In the genomic region with DNA sequence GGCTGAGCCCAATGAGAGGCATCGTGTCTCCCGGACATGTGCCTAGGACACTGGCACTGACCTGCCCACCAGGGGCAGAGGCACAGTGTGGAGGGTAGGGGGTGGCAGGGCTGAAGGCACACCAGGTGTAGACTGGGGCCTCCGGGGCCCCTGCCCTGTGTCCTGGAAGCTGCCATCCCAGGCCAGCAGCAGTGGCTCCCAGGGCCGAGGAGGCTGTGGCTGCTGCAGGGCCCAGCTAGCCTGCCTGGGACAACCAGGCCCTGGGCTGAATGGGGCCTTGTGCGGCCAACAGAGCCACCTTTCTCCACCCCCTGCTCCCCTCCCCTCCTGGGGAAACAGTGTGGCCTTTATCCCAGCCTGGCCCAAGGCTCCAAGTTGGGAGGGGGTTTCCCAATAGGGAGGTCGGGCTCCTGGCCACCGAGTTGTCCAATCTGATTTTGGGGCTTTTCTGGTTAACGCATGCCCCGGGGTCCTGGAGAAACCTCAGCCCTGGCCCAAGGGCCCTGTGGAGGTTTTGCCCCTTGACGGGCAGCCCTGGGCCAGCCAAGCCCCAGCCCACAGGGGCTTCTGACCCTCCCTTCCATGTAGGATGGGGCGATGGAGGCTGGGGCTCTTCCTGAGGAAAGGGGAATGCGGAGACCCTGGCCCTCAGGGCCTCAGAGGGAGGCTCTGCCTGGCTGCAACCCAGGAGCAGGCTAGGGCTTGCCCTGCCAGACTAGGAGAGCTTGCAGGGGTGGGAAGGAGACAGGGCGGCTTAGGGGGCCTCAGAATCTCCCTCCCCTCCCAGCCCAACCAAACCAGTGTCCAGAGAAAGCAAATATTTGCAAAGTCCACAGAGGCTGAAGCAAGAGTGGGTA, we compare ENCODE assay signal across 9 cellular contexts. TPM values are rescaled to one million over a fixed set of nuclear protein-coding genes. Genes with fewer than 3 reads are reported as not detected.
DNase-seq lines count a peak whose midpoint lies in the region; ATAC-seq and TF ChIP-seq lines count a peak whose summit lies in the region.
"Had no signal": no experiment of that assay in that cellular context is flagged by ENCODE, and none has a peak within 500 bp of the region (broad histone marks: within the 10 kb centered on the region; RNA-seq: fewer than 3 reads in every experiment).

No MANE protein-coding gene starts in this region.

- H3K27ac ChIP-seq in RWPE1: peak overlapping the region; percentile 100
- peak overlapping the region; percentile 55 to 95 (median 82) for H3K27ac ChIP-seq in esophagus squamous epithelium
- H3K27ac ChIP-seq in temporal lobe (ENCODE audit: low read depth, low read length): peak overlapping the region; percentile 95

- H3K36me3 ChIP-seq in esophagus squamous epithelium: peaks cover 28 to 52% (median 35%) of the 10 kb centered on the region in 3 donors

- H3K4me3 ChIP-seq in esophagus squamous epithelium: peak overlapping the region in 3 of 4 donors; percentile 1 to 19 (median 16)

- CTCF ChIA-PET in RWPE1 (lab: Yijun Ruan, JAX): interaction anchor here (0.6 to 2.0 kb wide), 4 partner anchors 13 to 335 kb away, joined by 3 to 19 read pairs (median 4); no protein-coding TSS in a partner anchor

- no peaks in the 10 kb centered on the region for H3K9me3 ChIP-seq in esophagus squamous epithelium

- POLR2A ChIA-PET in RWPE1 (lab: Yijun Ruan, JAX; ENCODE audit: low non-redundant PET): interaction anchor here (1.1 kb wide), 1 partner anchor 14 kb away, joined by 6 read pairs; no protein-coding TSS in a partner anchor

- DNase-seq in RWPE1 (ENCODE audit: low spot score) (no peak), esophagus squamous epithelium (lab: John Stamatoyannopoulos, UW) (no peak), middle frontal gyrus (ENCODE audit: extremely low spot score, low spot score) (peak; percentile 71), DMS 273 (lab: John Stamatoyannopoulos, UW; ENCODE audit: unreplicated experiment) (no peak), HK-2 (ENCODE audit: unreplicated experiment) (no peak), GM19238 (ENCODE audit: insufficient read length, low spot score) (no peak)
- DNase-seq: activated CD4-positive, alpha-beta T cell treated with anti-CD3 and anti-CD28 coated beads, Interleukin-2, amount 50 U/mL, for 1 hour had no signal

- TF ChIP-seq CTCF in RWPE1 (conservative IDR thresholded peaks at IDR 0.05; ENCODE audit: low read depth) (no peak), esophagus squamous epithelium (IDR thresholded peaks at IDR 0.05) (no peak)

- no peaks in the 10 kb centered on the region for H3K27me3 ChIP-seq in esophagus squamous epithelium

- peaks cover 49 to 68% (median 53%) of the 10 kb centered on the region in 3 donors for H3K4me1 ChIP-seq in esophagus squamous epithelium

- intact Hi-C loops in esophagus squamous epithelium (cut with DNase I): no loop called here

- 45% methylated on average over 4 of the region's 13 CpGs; no CpG with 5 or more reads in 1 of the 2 donors for WGBS in esophagus squamous epithelium, 2 donors

- no peak for ATAC-seq in HG03196 (IDR thresholded peaks at IDR 0.05; ENCODE audit: unreplicated experiment)

- no peak for TF ChIP-seq POLR2A in esophagus squamous epithelium (IDR thresholded peaks at IDR 0.05)

RNA-seq across cellular contexts. Expression of a gene that starts 4.2 kb away (rescaled TPM):
- total RNA-seq in esophagus squamous epithelium: 10 to 100 TPM; 15.5 to 39.7 (median 27.5) TPM
- 45.5 TPM for total RNA-seq in temporal lobe

RNA-seq across cellular contexts. Expression of a gene that starts 35.3 kb away (rescaled TPM):
- total RNA-seq in esophagus squamous epithelium (10 to 100 TPM in 2 of 4 donors, 1 to 10 TPM in 2; 3.2 to 26.6 (median 9.1) TPM), temporal lobe (1.5 TPM)
